24 cellular contexts compared by ENCODE assay signal in genomic region chr7:134339475-134339874, GRCh38.
"Had no signal": no experiment of that assay in that cellular context is flagged by ENCODE, and none has a peak within 500 bp of the region (broad histone marks: within the 10 kb centered on the region; RNA-seq: fewer than 3 reads in every experiment).

No MANE protein-coding gene starts in this region.

- FAIRE-seq: HTR-8/SVneo had no signal

- ATAC-seq: Panc1, PC-3, T-cell had no signal

- H3K9ac ChIP-seq: SK-N-SH had no signal

- DNase-seq: KBM-7; MV-4-11; NCI-H1048; NCI-H1105; NCI-H1417; NCI-H1436 treated with DMSO at 0.1 percent for 48 hours; NCI-H187; NCI-H2029; NCI-H2081 treated with DMSO at 0.1 percent for 48 hours; NCI-H2171 treated with DMSO at 0.1 percent for 48 hours; NCI-H2227 treated with DMSO at 0.1 percent for 48 hours; NCI-H524; NCI-H526 treated with DMSO at 0.1 percent for 48 hours; NCI-H748 treated with DMSO at 0.1 percent for 48 hours; NK-92 treated with Interleukin-12 subunit alpha and Interleukin-12 subunit beta, amount 100 ng/mL, for 24 hours; PC-3; SHP77; SK-N-SH; SW 1271; T-cell had no signal

- H3K9me3 ChIP-seq: SK-N-SH had no signal

- H3K27ac ChIP-seq: HL-60, RWPE1 had no signal
